In genomic region chr5:178368716-178369300, GRCh38 we compare ENCODE assay signal across 29 cellular contexts.
"Had no signal": no experiment of that assay in that cellular context is flagged by ENCODE, and none has a peak within 500 bp of the region (broad histone marks: within the 10 kb centered on the region; RNA-seq: fewer than 3 reads in every experiment).

No MANE protein-coding gene starts in this region.

- H3K9ac ChIP-seq: SK-N-SH had no signal

- H3K4me1 Mint-ChIP-seq: activated CD4-positive, alpha-beta T cell treated with anti-CD3 and anti-CD28 coated beads, Interleukin-2, amount 10 ng/mL, durations not matched to agents 24 days and 14 days; activated naive CD4-positive, alpha-beta T cell treated with anti-CD3 and anti-CD28 coated beads, Interleukin-2, amount 50 U/mL, for 24 hours had no signal

- H3K9me3 ChIP-seq: ascending aorta, Peyer's patch, SK-N-SH had no signal

- H3K27me3 Mint-ChIP-seq: activated CD4-positive, alpha-beta T cell treated with anti-CD3 and anti-CD28 coated beads, Interleukin-2, amount 10 ng/mL, durations not matched to agents 24 days and 14 days; activated CD8-positive, alpha-beta T cell treated with anti-CD3 and anti-CD28 coated beads for 36 hours; activated naive CD8-positive, alpha-beta T cell treated with anti-CD3 and anti-CD28 coated beads, Interleukin-2, amount 10 ng/mL, durations not matched to agents 7 days and 5 days had no signal

- H3K27ac ChIP-seq: ascending aorta, Peyer's patch, SJSA1 had no signal

- H3K9me3 Mint-ChIP-seq: activated CD4-positive, alpha-beta T cell treated with anti-CD3 and anti-CD28 coated beads, Interleukin-2, amount 10 ng/mL, durations not matched to agents 24 days and 14 days; activated CD8-positive, alpha-beta T cell treated with anti-CD3 and anti-CD28 coated beads for 36 hours; activated naive CD4-positive, alpha-beta T cell treated with anti-CD3 and anti-CD28 coated beads, Interleukin-2, amount 50 U/mL, for 24 hours; activated naive CD8-positive, alpha-beta T cell treated with anti-CD3 and anti-CD28 coated beads, Interleukin-2, amount 10 ng/mL, durations not matched to agents 7 days and 5 days; activated T-helper 2 cell treated with anti-CD3 and anti-CD28 coated beads, Interferon-gamma antibody, Interleukin-2, Interleukin-4, amounts not matched to agents 10 μg/mL and 5 μg/mL and 100 μg/mL, durations not matched to agents 14 hours and 24 hours and 36 hours; T-helper 1 cell treated with Interleukin-12 subunit alpha and Interleukin-12 subunit beta and Interleukin-4 antibody, amounts not matched to agents 30 μg/mL and 1 μg/mL, for 36 hours; T-helper 2 cell treated with Interferon-gamma antibody and Interleukin-4, amounts not matched to agents 5 μg/mL and 100 μg/mL, for 36 hours had no signal

- H3K27me3 ChIP-seq: ascending aorta, MG63, Peyer's patch, SJSA1 had no signal

- H3K36me3 Mint-ChIP-seq: activated naive CD4-positive, alpha-beta T cell treated with anti-CD3 and anti-CD28 coated beads, Interleukin-2, amount 50 U/mL, for 24 hours; activated naive CD8-positive, alpha-beta T cell treated with anti-CD3 and anti-CD28 coated beads, Interleukin-2, amount 10 ng/mL, durations not matched to agents 7 days and 5 days had no signal

- FAIRE-seq: TTC549 had no signal

- H3K4me2 ChIP-seq: SK-N-SH had no signal

- H3K27ac Mint-ChIP-seq: activated CD4-positive, alpha-beta T cell treated with anti-CD3 and anti-CD28 coated beads, Interleukin-2, amount 10 ng/mL, durations not matched to agents 24 days and 14 days; activated CD8-positive, alpha-beta T cell treated with anti-CD3 and anti-CD28 coated beads for 36 hours; activated naive CD4-positive, alpha-beta T cell treated with anti-CD3 and anti-CD28 coated beads, Interleukin-2, amount 50 U/mL, for 24 hours; activated naive CD8-positive, alpha-beta T cell treated with anti-CD3 and anti-CD28 coated beads, Interleukin-2, amount 10 ng/mL, durations not matched to agents 7 days and 5 days; activated T-helper 2 cell treated with anti-CD3 and anti-CD28 coated beads, Interferon-gamma antibody, Interleukin-2, Interleukin-4, amounts not matched to agents 10 μg/mL and 5 μg/mL and 100 μg/mL, durations not matched to agents 14 hours and 24 hours and 36 hours; T-helper 1 cell treated with Interleukin-12 subunit alpha and Interleukin-12 subunit beta and Interleukin-4 antibody, amounts not matched to agents 30 μg/mL and 1 μg/mL, for 36 hours; T-helper 2 cell treated with Interferon-gamma antibody and Interleukin-4, amounts not matched to agents 5 μg/mL and 100 μg/mL, for 36 hours had no signal

- H3K4me1 ChIP-seq: Peyer's patch, SJSA1 had no signal

- DNase-seq: activated CD4-positive, alpha-beta T cell treated with anti-CD3 and anti-CD28 coated beads, Interleukin-2, amount 10 ng/mL, durations not matched to agents 24 days and 14 days; activated CD4-positive, alpha-beta T cell treated with anti-CD3 and anti-CD28 coated beads, Interleukin-2, amount 50 U/mL, for 4 hours; activated gamma-delta T cell; activated naive CD4-positive, alpha-beta T cell treated with Interleukin-2 at 50 U/mL for 16 hours; activated naive CD8-positive, alpha-beta T cell treated with anti-CD3 and anti-CD28 coated beads, Interleukin-2, amount 10 ng/mL, durations not matched to agents 7 days and 5 days; activated T-cell treated with anti-CD3 and anti-CD28 coated beads, Interleukin-2, amount 50 U/mL, for 1 hour; amygdala; KG1; MG63; NCI-H1048; NCI-H1436 treated with DMSO at 0.1 percent for 48 hours; NCI-H1694 treated with DMSO at 0.1 percent for 48 hours; NCI-H2029; NCI-H345; NCI-H524 treated with DMSO at 0.1 percent for 48 hours; NK-92 treated with Interleukin-12 subunit alpha and Interleukin-12 subunit beta, amount 100 ng/mL, for 24 hours; PC-3; Peyer's patch; RPMI8226; SHP77 treated with DMSO at 0.1 percent for 48 hours; SK-N-SH had no signal

- H3K36me3 ChIP-seq: ascending aorta, Peyer's patch, SJSA1 had no signal

- ATAC-seq: PC-3 had no signal

- H3K4me3 ChIP-seq: ascending aorta, MG63, Peyer's patch, SJSA1 had no signal

- H3K4me3 Mint-ChIP-seq: activated CD4-positive, alpha-beta T cell treated with anti-CD3 and anti-CD28 coated beads, Interleukin-2, amount 10 ng/mL, durations not matched to agents 24 days and 14 days; activated CD8-positive, alpha-beta T cell treated with anti-CD3 and anti-CD28 coated beads for 36 hours; activated naive CD4-positive, alpha-beta T cell treated with anti-CD3 and anti-CD28 coated beads, Interleukin-2, amount 50 U/mL, for 24 hours; activated naive CD8-positive, alpha-beta T cell treated with anti-CD3 and anti-CD28 coated beads, Interleukin-2, amount 10 ng/mL, durations not matched to agents 7 days and 5 days; T-helper 1 cell treated with Interleukin-12 subunit alpha and Interleukin-12 subunit beta and Interleukin-4 antibody, amounts not matched to agents 30 μg/mL and 1 μg/mL, for 36 hours; T-helper 2 cell treated with Interferon-gamma antibody and Interleukin-4, amounts not matched to agents 5 μg/mL and 100 μg/mL, for 36 hours had no signal
